ENCODE assay signal across 9 cellular contexts in genomic region chr2:3535467-3535793, GRCh38. TPM values are rescaled to one million over a fixed set of nuclear protein-coding genes. Genes with fewer than 3 reads are reported as not detected.
DNase-seq lines count a peak whose midpoint lies in the region; ATAC-seq and TF ChIP-seq lines count a peak whose summit lies in the region.
"Had no signal": no experiment of that assay in that cellular context is flagged by ENCODE, and none has a peak within 500 bp of the region (broad histone marks: within the 10 kb centered on the region; RNA-seq: fewer than 3 reads in every experiment).

No MANE protein-coding gene starts in this region.

- peak overlapping the region in 3 of 10 experiments; percentile 59 to 62 (median 60); a peak in 3 of 20 replicates for H3K4me3 ChIP-seq in BLaER1 treated with 17β-estradiol and CSF1 and Interleukin-3, amounts not matched to agents 10 nM and 100 nM
- H3K4me3 ChIP-seq in PC-9, result peak overlapping the region; percentile 54
- H3K4me3 ChIP-seq in esophagus (ENCODE audit: low read depth in 1 of 2, low read length in 2 of 2), result no peak overlapping the region
- no peak overlapping the region for H3K4me3 ChIP-seq in parathyroid adenoma (ENCODE audit: low read depth, low read length)

- CTCF ChIA-PET in PC-9 (lab: Charles Lee), result interaction anchor here (0.6 kb wide), 1 partner anchor 31 kb away, joined by 3 read pairs; no protein-coding TSS in a partner anchor

- H3F3A ChIP-seq in PC-9 (ENCODE audit: insufficient read depth, low read depth), result peaks cover 41% of the 10 kb centered on the region

- peak overlapping the region; percentile 61 to 81 (median 76); a peak in 15 of 22 replicates for H3K9ac ChIP-seq in BLaER1 treated with 17β-estradiol and CSF1 and Interleukin-3, amounts not matched to agents 10 nM and 100 nM
- no peak overlapping the region for H3K9ac ChIP-seq in parathyroid adenoma

- no peaks in the 10 kb centered on the region for H3K79me2 ChIP-seq in PC-9 (ENCODE audit: low read depth)
- no peaks in the 10 kb centered on the region for H3K79me2 ChIP-seq in parathyroid adenoma

- TF ChIP-seq CTCF in PC-9 (conservative IDR thresholded peaks at IDR 0.05), result no peak
- no peak for TF ChIP-seq CTCF in parathyroid adenoma (IDR thresholded peaks at IDR 0.05)

- ATAC-seq in HG03565 (IDR thresholded peaks at IDR 0.05; ENCODE audit: unreplicated experiment), result no peak

- no TSS peak for BruUV-seq in PC-9 (replicated peaks; lab: Mats Ljungman, UMichigan)

- WGBS in esophagus, 2 donors, result 52 to 60% methylated on average over 5 of the region's 5 CpGs

- no peaks in the 10 kb centered on the region for H3K27me3 ChIP-seq in BLaER1 treated with 17β-estradiol and CSF1 and Interleukin-3, amounts not matched to agents 10 nM and 100 nM
- no peaks in the 10 kb centered on the region for H3K27me3 ChIP-seq in PC-9 (ENCODE audit: insufficient read depth, low read depth)
- no peaks in the 10 kb centered on the region for H3K27me3 ChIP-seq in esophagus (ENCODE audit: control insufficient read depth in 1 of 2, insufficient read depth in 2 of 2, low read length in 2 of 2)
- no peaks in the 10 kb centered on the region for H3K27me3 ChIP-seq in parathyroid adenoma (ENCODE audit: control insufficient read depth, insufficient read depth, low read length)

- H4K20me1 ChIP-seq in BLaER1 treated with 17β-estradiol and CSF1 and Interleukin-3, amounts not matched to agents 10 nM and 100 nM, result 0 out of 22 replicates have a peak, but pooled peaks cover 0 to 2% (median 0%) of the 10 kb centered on the region in 11 experiments
- no peaks in the 10 kb centered on the region for H4K20me1 ChIP-seq in PC-9 (ENCODE audit: insufficient read depth)

- intact Hi-C loops in PC-9 (cut with micrococcal nuclease; ENCODE audit: unreplicated experiment), result no loop called here

- H3K9me2 ChIP-seq in PC-9 (ENCODE audit: insufficient read depth), result no peaks in the 10 kb centered on the region

- H3K36me3 ChIP-seq in BLaER1 treated with 17β-estradiol and CSF1 and Interleukin-3, amounts not matched to agents 10 nM and 100 nM, result peaks cover 21 to 49% (median 28%) of the 10 kb centered on the region in 11 experiments; a peak in 21 of 22 replicates
- H3K36me3 ChIP-seq in PC-9 (ENCODE audit: low read depth) (no peaks in the 10 kb centered on the region), esophagus (ENCODE audit: control insufficient read depth in 2 of 2, insufficient read depth in 2 of 2, low read length in 1 of 2) (peaks cover 0 to 6% of the 10 kb centered on the region in 2 donors), parathyroid adenoma (ENCODE audit: control insufficient read depth, insufficient read depth, low read length) (no peaks in the 10 kb centered on the region)

- H3K4me2 ChIP-seq in BLaER1 treated with 17β-estradiol and CSF1 and Interleukin-3, amounts not matched to agents 10 nM and 100 nM, result peak overlapping the region; percentile 67 to 86 (median 75); a peak in 20 of 22 replicates
- H3K4me2 ChIP-seq in PC-9, result peak overlapping the region; percentile 85
- H3K4me2 ChIP-seq in parathyroid adenoma (ENCODE audit: low read length), result peak overlapping the region; percentile 55

- peaks cover 0 to 20% (median 9%) of the 10 kb centered on the region in 10 experiments; a peak in 14 of 20 replicates for H3K4me1 ChIP-seq in BLaER1 treated with 17β-estradiol and CSF1 and Interleukin-3, amounts not matched to agents 10 nM and 100 nM
- peaks cover 30% of the 10 kb centered on the region for H3K4me1 ChIP-seq in PC-9 (replicated peaks; ENCODE audit: insufficient read depth)
- peaks cover 0 to 14% of the 10 kb centered on the region in 2 donors for H3K4me1 ChIP-seq in esophagus (ENCODE audit: control insufficient read depth in 2 of 2, insufficient read depth in 2 of 2, low read length in 1 of 2)
- peaks cover 3% of the 10 kb centered on the region for H3K4me1 ChIP-seq in parathyroid adenoma

- POLR2A ChIA-PET in PC-9 (lab: Charles Lee; ENCODE audit: unreplicated experiment), result interaction anchor here (0.6 kb wide), 1 partner anchor 40 kb away, joined by 7 read pairs; no protein-coding TSS in a partner anchor

- peak in 1 of 2 experiments; percentile 37 for DNase-seq in PC-9
- no peak for DNase-seq in DMS 273 (lab: John Stamatoyannopoulos, UW; ENCODE audit: unreplicated experiment)
- DNase-seq in stimulated activated CD8-positive, alpha-beta memory T cell treated with anti-CD3 and anti-CD28 coated beads, Interleukin-4, amount 100 ng/mL, for 48 hours, result no peak
- DNase-seq in GF-D8 (lab: John Stamatoyannopoulos, UW), result no peak
- DNase-seq: MM.1S had no signal

- H2AFZ ChIP-seq in PC-9, result peak overlapping the region; percentile 83
- H2AFZ ChIP-seq in parathyroid adenoma, result peak overlapping the region; percentile 81

- peaks cover 7 to 17% (median 13%) of the 10 kb centered on the region in 11 experiments; a peak in 20 of 22 replicates for H3K9me3 ChIP-seq in BLaER1 treated with 17β-estradiol and CSF1 and Interleukin-3, amounts not matched to agents 10 nM and 100 nM (replicated peaks in 1 of 11)
- H3K9me3 ChIP-seq in PC-9 (ENCODE audit: insufficient read depth, low read depth), result no peaks in the 10 kb centered on the region; the same call in 1 of the 2 replicates
- no peaks in the 10 kb centered on the region for H3K9me3 ChIP-seq in esophagus (ENCODE audit: control insufficient read depth in 2 of 2, insufficient read depth in 1 of 2, low read depth in 1 of 2, low read length in 1 of 2)
- no peaks in the 10 kb centered on the region for H3K9me3 ChIP-seq in parathyroid adenoma (ENCODE audit: control insufficient read depth, low read length)

- peak overlapping the region in 7 of 11 experiments; percentile 72 to 85 (median 79); a peak in 10 of 22 replicates for H3K27ac ChIP-seq in BLaER1 treated with 17β-estradiol and CSF1 and Interleukin-3, amounts not matched to agents 10 nM and 100 nM
- peak overlapping the region; percentile 88 for H3K27ac ChIP-seq in PC-9
- H3K27ac ChIP-seq in esophagus (ENCODE audit: low read depth in 2 of 2, low read length in 1 of 2), result peak overlapping the region; percentile 87 to 89
- H3K27ac ChIP-seq in parathyroid adenoma, result peak overlapping the region; percentile 45

RNA-seq across cellular contexts. Expression of gene ADI1, which starts 16.1 kb away (rescaled TPM):
- 54.5 and 72.2 TPM in 2 replicates for total RNA-seq in PC-9 (2021)
- polyA plus RNA-seq in esophagus, result 10 to 100 TPM; 25.7 to 41.8 TPM

RNA-seq across cellular contexts. Expression of gene RNASEH1, which starts 22.7 kb away (rescaled TPM):
- 28.4 and 31.0 TPM in 2 replicates for total RNA-seq in PC-9 (2021)
- 10 to 100 TPM in 1 of 2 donors, 1 to 10 TPM in 1; 5.7 to 10.1 TPM for polyA plus RNA-seq in esophagus

RNA-seq across cellular contexts. Expression of gene RPS7, which starts 39.6 kb away (rescaled TPM):
- 1,333 and 1,707 TPM in 2 replicates for total RNA-seq in PC-9 (2021)
- polyA plus RNA-seq in esophagus, result 1,000 to 10,000 TPM; 1,816 to 2,770 TPM

RNA-seq across cellular contexts. Expression of gene COLEC11, which starts 59.5 kb away (rescaled TPM):
- 2.4 and 4.6 TPM in 2 replicates for total RNA-seq in PC-9 (2021)
- 1 to 10 TPM in 1 of 2 donors, under 1 TPM in 1; 0.43 to 1.3 TPM for polyA plus RNA-seq in esophagus
